Comparison of ENCODE assay signal across 39 cellular contexts in the genomic region with DNA sequence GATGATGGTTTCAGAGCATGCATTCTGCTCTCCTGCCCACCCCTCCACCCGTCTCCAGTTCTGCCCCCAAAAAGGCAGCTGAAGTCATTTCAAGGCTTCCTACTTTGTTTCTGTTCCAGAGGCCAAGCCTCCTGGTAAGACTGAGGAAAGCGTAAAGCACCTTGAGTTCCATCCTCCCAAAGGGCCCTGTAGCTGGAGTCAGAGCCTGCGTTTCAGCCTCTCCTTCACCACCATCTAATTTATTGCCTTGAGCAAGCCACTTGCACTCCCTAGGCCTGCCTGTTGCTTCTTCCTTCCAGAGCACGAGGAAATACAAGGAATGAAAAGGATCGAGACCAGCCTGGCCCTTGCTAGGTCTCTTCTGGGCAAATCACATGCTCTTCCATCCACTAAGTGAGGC.
"Had no signal": no experiment of that assay in that cellular context is flagged by ENCODE, and none has a peak within 500 bp of the region (broad histone marks: within the 10 kb centered on the region; RNA-seq: fewer than 3 reads in every experiment).

No MANE protein-coding gene starts in this region.

- H3K27ac Mint-ChIP-seq: activated B cell treated with CpG ODN at 0.5 μM for 24 hours; activated CD4-positive, alpha-beta memory T cell treated with anti-CD3 and anti-CD28 coated beads for 36 hours; activated CD4-positive, alpha-beta T cell treated with anti-CD3 and anti-CD28 coated beads, Interleukin-2, amount 10 ng/mL, durations not matched to agents 24 days and 14 days; activated CD8-positive, alpha-beta T cell treated with anti-CD3 and anti-CD28 coated beads for 36 hours; activated naive CD4-positive, alpha-beta T cell treated with anti-CD3 and anti-CD28 coated beads for 36 hours; activated naive CD4-positive, alpha-beta T cell treated with anti-CD3 and anti-CD28 coated beads, Interleukin-2, amount 50 U/mL, for 24 hours; activated naive CD8-positive, alpha-beta T cell; activated naive CD8-positive, alpha-beta T cell treated with anti-CD3 and anti-CD28 coated beads, Interleukin-2, amount 10 ng/mL, durations not matched to agents 7 days and 5 days; activated naive CD8-positive, alpha-beta T cell treated with anti-CD3 and anti-CD28 coated beads, Interleukin-2, amount 50 U/mL, for 24 hours; activated T-cell treated with anti-CD3 and anti-CD28 coated beads, Interleukin-2, amount 50 U/mL, for 72 hours; activated T-helper 1 cell treated with anti-CD3 and anti-CD28 coated beads, Interleukin-12 subunit alpha, Interleukin-12 subunit beta, Interleukin-2, Interleukin-4 antibody, amounts not matched to agents 30 ng/mL and 10 ng/mL and 1 ng/mL, durations not matched to agents 14 hours and 24 hours and 36 hours; activated T-helper 17 cell treated with anti-CD3 and anti-CD28 coated beads, Interleukin-2, amount 50 U/mL, for 72 hours; T-helper 1 cell treated with Interleukin-12 subunit alpha and Interleukin-12 subunit beta and Interleukin-4 antibody, amounts not matched to agents 30 μg/mL and 1 μg/mL, for 36 hours; T-helper 2 cell treated with Interferon-gamma antibody and Interleukin-4, amounts not matched to agents 5 μg/mL and 100 μg/mL, for 36 hours had no signal

- H3K27ac ChIP-seq: ascending aorta, cardiac muscle cell, VCaP had no signal

- FAIRE-seq: bronchial epithelial cell, TTC549 had no signal

- DNase-seq: activated B cell treated with CpG ODN at 0.5 μM for 24 hours; activated CD4-positive, alpha-beta memory T cell treated with anti-CD3 and anti-CD28 coated beads for 36 hours; activated CD4-positive, alpha-beta T cell treated with anti-CD3 and anti-CD28 coated beads for 4 hours; activated CD4-positive, alpha-beta T cell treated with anti-CD3 and anti-CD28 coated beads, Interleukin-2, amount 10 ng/mL, durations not matched to agents 24 days and 14 days; activated CD4-positive, alpha-beta T cell treated with anti-CD3 and anti-CD28 coated beads, Interleukin-2, amount 50 U/mL, for 1 hour; activated CD4-positive, alpha-beta T cell treated with anti-CD3 and anti-CD28 coated beads, Interleukin-2, amount 50 U/mL, for 4 hours; activated CD4-positive, CD25-positive, alpha-beta regulatory T cell treated with anti-CD3 and anti-CD28 coated beads, Interleukin-2, amount 50 U/mL, for 72 hours; activated CD8-positive, alpha-beta memory T cell treated with anti-CD3 and anti-CD28 coated beads, Interleukin-2, amount 50 U/mL, for 4 hours; activated CD8-positive, alpha-beta T cell treated with anti-CD3 and anti-CD28 coated beads for 36 hours; activated effector memory CD4-positive, alpha-beta T cell treated with anti-CD3 and anti-CD28 coated beads, Interleukin-2, amount 50 U/mL, for 16 hours; activated gamma-delta T cell treated with Interleukin-2 at 50 U/mL for 16 hours; activated naive CD4-positive, alpha-beta T cell; activated naive CD4-positive, alpha-beta T cell treated with anti-CD3 and anti-CD28 coated beads for 36 hours; activated naive CD8-positive, alpha-beta T cell treated with anti-CD3 and anti-CD28 coated beads, Interleukin-2, amount 10 ng/mL, durations not matched to agents 7 days and 5 days; activated naive CD8-positive, alpha-beta T cell treated with anti-CD3 and anti-CD28 coated beads, Interleukin-2, amount 50 U/mL, for 24 hours; activated T-cell treated with anti-CD3 and anti-CD28 coated beads for 4 hours; activated T-cell treated with anti-CD3 and anti-CD28 coated beads, Interleukin-2, amount 50 U/mL, for 1 hour; activated T-cell treated with anti-CD3 and anti-CD28 coated beads, Interleukin-2, amount 50 U/mL, for 4 hours; activated T-cell treated with anti-CD3 and anti-CD28 coated beads, Interleukin-2, amount 50 U/mL, for 72 hours; amygdala; anterior cingulate cortex; caudate nucleus; cerebellar nuclear complex; T-helper 1 cell; T-helper 2 cell; T-helper 9 cell had no signal

- H3K4me1 Mint-ChIP-seq: activated B cell treated with CpG ODN at 0.5 μM for 24 hours; activated CD4-positive, alpha-beta T cell treated with anti-CD3 and anti-CD28 coated beads, Interleukin-2, amount 10 ng/mL, durations not matched to agents 24 days and 14 days; activated naive CD8-positive, alpha-beta T cell treated with anti-CD3 and anti-CD28 coated beads, Interleukin-2, amount 10 ng/mL, durations not matched to agents 7 days and 5 days; activated naive CD8-positive, alpha-beta T cell treated with anti-CD3 and anti-CD28 coated beads, Interleukin-2, amount 50 U/mL, for 24 hours; activated T-helper 17 cell treated with anti-CD3 and anti-CD28 coated beads, Interleukin-2, amount 50 U/mL, for 72 hours had no signal

- H3K9me3 Mint-ChIP-seq: activated B cell treated with CpG ODN at 0.5 μM for 24 hours; activated CD4-positive, alpha-beta memory T cell treated with anti-CD3 and anti-CD28 coated beads for 36 hours; activated CD4-positive, alpha-beta T cell treated with anti-CD3 and anti-CD28 coated beads, Interleukin-2, amount 10 ng/mL, durations not matched to agents 24 days and 14 days; activated CD8-positive, alpha-beta T cell treated with anti-CD3 and anti-CD28 coated beads for 36 hours; activated naive CD4-positive, alpha-beta T cell treated with anti-CD3 and anti-CD28 coated beads for 36 hours; activated naive CD4-positive, alpha-beta T cell treated with anti-CD3 and anti-CD28 coated beads, Interleukin-2, amount 50 U/mL, for 24 hours; activated naive CD8-positive, alpha-beta T cell treated with anti-CD3 and anti-CD28 coated beads, Interleukin-2, amount 10 ng/mL, durations not matched to agents 7 days and 5 days; activated naive CD8-positive, alpha-beta T cell treated with anti-CD3 and anti-CD28 coated beads, Interleukin-2, amount 50 U/mL, for 24 hours; activated T-cell treated with anti-CD3 and anti-CD28 coated beads, Interleukin-2, amount 50 U/mL, for 4 hours; activated T-cell treated with anti-CD3 and anti-CD28 coated beads, Interleukin-2, amount 50 U/mL, for 72 hours; activated T-helper 1 cell treated with anti-CD3 and anti-CD28 coated beads, Interleukin-12 subunit alpha, Interleukin-12 subunit beta, Interleukin-2, Interleukin-4 antibody, amounts not matched to agents 30 ng/mL and 10 ng/mL and 1 ng/mL, durations not matched to agents 14 hours and 24 hours and 36 hours; activated T-helper 17 cell treated with anti-CD3 and anti-CD28 coated beads, Interleukin-2, amount 50 U/mL, for 72 hours; central memory CD8-positive, alpha-beta T cell; T-helper 1 cell treated with Interleukin-12 subunit alpha and Interleukin-12 subunit beta and Interleukin-4 antibody, amounts not matched to agents 30 μg/mL and 1 μg/mL, for 36 hours; T-helper 2 cell treated with Interferon-gamma antibody and Interleukin-4, amounts not matched to agents 5 μg/mL and 100 μg/mL, for 36 hours had no signal

- H3K4me3 Mint-ChIP-seq: activated B cell treated with CpG ODN at 0.5 μM for 24 hours; activated CD4-positive, alpha-beta memory T cell treated with anti-CD3 and anti-CD28 coated beads for 36 hours; activated CD4-positive, alpha-beta T cell treated with anti-CD3 and anti-CD28 coated beads, Interleukin-2, amount 10 ng/mL, durations not matched to agents 24 days and 14 days; activated CD8-positive, alpha-beta T cell treated with anti-CD3 and anti-CD28 coated beads for 36 hours; activated naive CD4-positive, alpha-beta T cell treated with anti-CD3 and anti-CD28 coated beads for 36 hours; activated naive CD4-positive, alpha-beta T cell treated with anti-CD3 and anti-CD28 coated beads, Interleukin-2, amount 50 U/mL, for 24 hours; activated naive CD8-positive, alpha-beta T cell; activated naive CD8-positive, alpha-beta T cell treated with anti-CD3 and anti-CD28 coated beads, Interleukin-2, amount 10 ng/mL, durations not matched to agents 7 days and 5 days; activated naive CD8-positive, alpha-beta T cell treated with anti-CD3 and anti-CD28 coated beads, Interleukin-2, amount 50 U/mL, for 24 hours; activated T-cell treated with anti-CD3 and anti-CD28 coated beads, Interleukin-2, amount 50 U/mL, for 4 hours; activated T-cell treated with anti-CD3 and anti-CD28 coated beads, Interleukin-2, amount 50 U/mL, for 72 hours; activated T-helper 1 cell treated with anti-CD3 and anti-CD28 coated beads, Interleukin-12 subunit alpha, Interleukin-12 subunit beta, Interleukin-2, Interleukin-4 antibody, amounts not matched to agents 30 ng/mL and 10 ng/mL and 1 ng/mL, durations not matched to agents 14 hours and 24 hours and 36 hours; activated T-helper 17 cell treated with anti-CD3 and anti-CD28 coated beads, Interleukin-2, amount 50 U/mL, for 72 hours; brain; central memory CD8-positive, alpha-beta T cell; T-helper 1 cell treated with Interleukin-12 subunit alpha and Interleukin-12 subunit beta and Interleukin-4 antibody, amounts not matched to agents 30 μg/mL and 1 μg/mL, for 36 hours; T-helper 2 cell treated with Interferon-gamma antibody and Interleukin-4, amounts not matched to agents 5 μg/mL and 100 μg/mL, for 36 hours had no signal

- H3K27me3 ChIP-seq: ascending aorta had no signal

- H3K4me3 ChIP-seq: ascending aorta, cardiac muscle cell had no signal

- H3K36me3 Mint-ChIP-seq: activated CD4-positive, alpha-beta memory T cell treated with anti-CD3 and anti-CD28 coated beads for 36 hours; activated naive CD4-positive, alpha-beta T cell treated with anti-CD3 and anti-CD28 coated beads, Interleukin-2, amount 50 U/mL, for 24 hours; activated naive CD8-positive, alpha-beta T cell; activated naive CD8-positive, alpha-beta T cell treated with anti-CD3 and anti-CD28 coated beads, Interleukin-2, amount 10 ng/mL, durations not matched to agents 7 days and 5 days; brain had no signal

- H3K9me3 ChIP-seq: ascending aorta had no signal

- H3K4me1 ChIP-seq: ascending aorta had no signal

- H3K27me3 Mint-ChIP-seq: central memory CD8-positive, alpha-beta T cell had no signal

- H3K36me3 ChIP-seq: ascending aorta, cardiac muscle cell had no signal
